ENCODE assay signal across 21 cellular contexts in the genomic region with DNA sequence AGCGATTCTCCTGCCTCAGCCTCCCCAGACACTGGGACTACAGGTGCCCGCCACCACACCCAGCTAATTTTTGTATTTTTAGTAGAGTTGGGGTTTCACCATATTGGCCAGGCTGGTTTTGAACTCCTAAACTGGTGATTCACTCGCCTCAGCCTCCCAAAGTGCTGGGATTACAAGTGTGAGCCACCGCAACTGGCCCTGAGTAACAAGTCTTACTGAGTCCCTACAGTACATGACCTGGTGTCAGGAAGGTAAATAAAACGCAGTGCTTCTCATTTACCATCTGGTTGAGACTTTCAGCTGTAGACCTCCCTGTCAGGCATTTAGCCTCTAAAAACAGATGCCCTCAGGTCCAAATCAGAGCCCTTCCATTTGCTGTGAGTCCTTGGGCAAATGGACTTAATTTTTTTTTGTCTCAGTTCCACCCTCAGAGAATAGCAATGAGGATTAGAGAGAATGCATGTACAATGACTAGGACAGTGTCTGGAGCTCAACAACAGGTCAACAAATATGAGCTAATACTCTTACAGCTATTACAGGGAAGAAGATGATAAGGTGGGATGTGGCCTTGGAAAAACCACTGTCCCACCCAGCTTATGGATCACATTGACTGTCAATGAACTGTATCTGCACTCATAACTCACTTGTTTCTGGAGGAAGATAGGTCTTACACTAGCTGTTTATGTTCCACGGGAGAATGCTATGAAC.
DNase-seq lines count a peak whose midpoint lies in the region; ATAC-seq and TF ChIP-seq lines count a peak whose summit lies in the region.
"Had no signal": no experiment of that assay in that cellular context is flagged by ENCODE, and none has a peak within 500 bp of the region (broad histone marks: within the 10 kb centered on the region; RNA-seq: fewer than 3 reads in every experiment).

No MANE protein-coding gene starts in this region.

- dilution Hi-C loops in IMR-90 (cut with HindIII; ENCODE audit: low sequenced_read_pairs, unreplicated experiment): no loop called here

- no peak for ATAC-seq in IMR-90 (ENCODE audit: low read depth)
- no peak for ATAC-seq in activated T-cell treated with anti-CD3 and anti-CD28 coated beads, Interleukin-2, amount 50 U/mL, for 72 hours (replicated peaks in 1 of 2)
- no peak for ATAC-seq in left cardiac atrium
- ATAC-seq: CD8-positive, alpha-beta T cell; T-cell had no signal

- no peak overlapping the region for H2BK15ac ChIP-seq in IMR-90 (ENCODE audit: low read depth, low read length)

- no peak overlapping the region for H4K91ac ChIP-seq in IMR-90 (ENCODE audit: insufficient read depth, low read depth, low read length)

- no peaks in the 10 kb centered on the region for H3K79me1 ChIP-seq in IMR-90 (ENCODE audit: low read depth in 1 of 2, low read length in 2 of 2)

- no peak overlapping the region for H2AFZ ChIP-seq in IMR-90 (replicated peaks; ENCODE audit: low read length, poor library complexity)

- H3K27ac ChIP-seq in IMR-90 (ENCODE audit: insufficient read depth, low read length) (no peak overlapping the region), esophagus squamous epithelium (peak overlapping the region in 3 of 4 donors; percentile 3 to 66 (median 24))
- H3K27ac ChIP-seq: RWPE1 had no signal

- H4K5ac ChIP-seq in IMR-90 (ENCODE audit: low read depth, low read length): no peak overlapping the region

- 0 out of 4 replicates have a peak overlapping the region, but pooled peaks of 1 of the 2 experiments have one; percentile 14 for H4K8ac ChIP-seq in IMR-90 (ENCODE audit: low read depth in 2 of 2, low read length in 2 of 2)

- no peak overlapping the region for H3K4me3 Mint-ChIP-seq in Caco-2 (ENCODE audit: unreplicated experiment)
- H3K4me3 Mint-ChIP-seq in activated CD4-positive, alpha-beta memory T cell treated with anti-CD3 and anti-CD28 coated beads, Interleukin-2, amount 10 ng/mL, durations not matched to agents 7 days and 5 days: no peak overlapping the region
- H3K4me3 Mint-ChIP-seq in activated T-cell treated with anti-CD3 and anti-CD28 coated beads, Interleukin-2, amount 50 U/mL, for 72 hours: no peak overlapping the region
- H3K4me3 Mint-ChIP-seq: CD8-positive, alpha-beta T cell; T-cell had no signal

- no peak overlapping the region for H3K4me3 ChIP-seq in Caco-2 (ENCODE audit: low read depth, low read length)
- H3K4me3 ChIP-seq in IMR-90 (ENCODE audit: insufficient read depth, low read depth, low read length): no peak overlapping the region
- no peak overlapping the region for H3K4me3 ChIP-seq in esophagus squamous epithelium

- peak overlapping the region; percentile 43; the same call in 1 of the 2 replicates for H3K18ac ChIP-seq in IMR-90 (ENCODE audit: low read depth, low read length)

- peak overlapping the region; percentile 4; the same call in 1 of the 2 replicates for H3K4ac ChIP-seq in IMR-90 (ENCODE audit: low read depth, low read length)

- H3K27ac Mint-ChIP-seq in Caco-2 (ENCODE audit: unreplicated experiment): peak overlapping the region; percentile 97
- no peak overlapping the region for H3K27ac Mint-ChIP-seq in activated CD4-positive, alpha-beta memory T cell treated with anti-CD3 and anti-CD28 coated beads, Interleukin-2, amount 10 ng/mL, durations not matched to agents 7 days and 5 days
- H3K27ac Mint-ChIP-seq in activated T-cell treated with anti-CD3 and anti-CD28 coated beads, Interleukin-2, amount 50 U/mL, for 72 hours: no peak overlapping the region
- H3K27ac Mint-ChIP-seq: CD8-positive, alpha-beta T cell; T-cell had no signal

- no peaks in the 10 kb centered on the region for H4K20me1 ChIP-seq in IMR-90 (ENCODE audit: insufficient read depth, low read length)

- H3K9ac ChIP-seq in IMR-90 (ENCODE audit: low read depth, low read length): no peak overlapping the region
- H3K9ac ChIP-seq: SK-N-SH had no signal

- H3K9me3 Mint-ChIP-seq in Caco-2 (ENCODE audit: unreplicated experiment): no peaks in the 10 kb centered on the region
- no peaks in the 10 kb centered on the region for H3K9me3 Mint-ChIP-seq in activated CD4-positive, alpha-beta memory T cell treated with anti-CD3 and anti-CD28 coated beads, Interleukin-2, amount 10 ng/mL, durations not matched to agents 7 days and 5 days
- no peaks in the 10 kb centered on the region for H3K9me3 Mint-ChIP-seq in activated T-cell treated with anti-CD3 and anti-CD28 coated beads, Interleukin-2, amount 50 U/mL, for 72 hours
- H3K9me3 Mint-ChIP-seq: CD8-positive, alpha-beta T cell; T-cell had no signal

- POLR2A ChIA-PET in Caco-2 (lab: Charles Lee) (no interaction called here), IMR-90 (lab: Charles Lee; ENCODE audit: unreplicated experiment) (no interaction called here)
- POLR2A ChIA-PET in activated CD4-positive, alpha-beta memory T cell treated with anti-CD3 and anti-CD28 coated beads, Interleukin-2, amount 10 ng/mL, durations not matched to agents 7 days and 5 days (lab: Charles Lee): interaction anchor here (1.1 to 3.6 kb wide), 5 partner anchors 18 to 71 kb away, joined by 3 to 21 read pairs (median 4); a partner anchor contains a TSS

- H2BK20ac ChIP-seq in IMR-90 (ENCODE audit: low read depth, low read length): peak overlapping the region; percentile 51; the same call in 1 of the 2 replicates

- H2BK120ac ChIP-seq in IMR-90 (ENCODE audit: low read depth, low read length): 0 out of 2 replicates have a peak overlapping the region, but pooled peaks have one; percentile 18

- no peak overlapping the region for H3K56ac ChIP-seq in IMR-90 (ENCODE audit: extremely low read depth, insufficient read depth, low read length)

- TF ChIP-seq CTCF in Caco-2 (IDR thresholded peaks at IDR 0.05; ENCODE audit: insufficient read depth in 1 of 2, low read depth in 1 of 2, low read length in 1 of 2, severe bottlenecking in 1 of 2, unreplicated experiment in 1 of 2): no peak
- TF ChIP-seq CTCF in IMR-90 (conservative IDR thresholded peaks at IDR 0.05; ENCODE audit: low read depth, low read length): no peak
- TF ChIP-seq CTCF in esophagus squamous epithelium (IDR thresholded peaks at IDR 0.05): no peak

- H3K36me3 Mint-ChIP-seq in Caco-2 (ENCODE audit: insufficient read depth, unreplicated experiment): peaks cover 7% of the 10 kb centered on the region
- peaks cover 3% of the 10 kb centered on the region for H3K36me3 Mint-ChIP-seq in activated CD4-positive, alpha-beta memory T cell treated with anti-CD3 and anti-CD28 coated beads, Interleukin-2, amount 10 ng/mL, durations not matched to agents 7 days and 5 days (ENCODE audit: low read depth)
- H3K36me3 Mint-ChIP-seq in activated T-cell treated with anti-CD3 and anti-CD28 coated beads, Interleukin-2, amount 50 U/mL, for 72 hours (ENCODE audit: insufficient read depth in 2 of 2): peaks cover 0 to 1% of the 10 kb centered on the region in 2 donors
- H3K36me3 Mint-ChIP-seq: CD8-positive, alpha-beta T cell; T-cell had no signal

- no peak overlapping the region for H3K23ac ChIP-seq in IMR-90 (ENCODE audit: low read depth, low read length)

- H3K36me3 ChIP-seq in Caco-2 (ENCODE audit: control insufficient read depth, insufficient read depth, low read length) (no peaks in the 10 kb centered on the region), IMR-90 (ENCODE audit: control insufficient read depth, insufficient read depth, low read length) (no peaks in the 10 kb centered on the region), esophagus squamous epithelium (no peaks in the 10 kb centered on the region)

- H3K14ac ChIP-seq in IMR-90 (replicated peaks; ENCODE audit: low read depth, low read length): no peak overlapping the region

- 0 out of 2 replicates have a peak, but pooled peaks cover 5% of the 10 kb centered on the region for H3K9me1 ChIP-seq in IMR-90 (ENCODE audit: insufficient read depth, low read length)

- BruUV-seq in Caco-2 (replicated peaks; lab: Mats Ljungman, UMichigan): no TSS peak
- BruUV-seq in IMR-90 (replicated peaks; lab: Mats Ljungman, UMichigan): no TSS peak

- no peaks in the 10 kb centered on the region for H3K27me3 Mint-ChIP-seq in Caco-2 (ENCODE audit: insufficient read depth, unreplicated experiment)
- H3K27me3 Mint-ChIP-seq in activated CD4-positive, alpha-beta memory T cell treated with anti-CD3 and anti-CD28 coated beads, Interleukin-2, amount 10 ng/mL, durations not matched to agents 7 days and 5 days: no peaks in the 10 kb centered on the region
- H3K27me3 Mint-ChIP-seq in activated T-cell treated with anti-CD3 and anti-CD28 coated beads, Interleukin-2, amount 50 U/mL, for 72 hours (ENCODE audit: low read depth): peaks cover 7% of the 10 kb centered on the region
- H3K27me3 Mint-ChIP-seq: T-cell had no signal

- no peak overlapping the region for H2BK5ac ChIP-seq in IMR-90 (ENCODE audit: low read depth, low read length, poor library complexity, severe bottlenecking)

- CTCF ChIA-PET in Caco-2 (lab: Charles Lee) (no interaction called here), IMR-90 (lab: Yijun Ruan, JAX) (interaction anchor here (0.6 to 1.3 kb wide), 3 partner anchors 12 to 274 kb away, joined by 3 to 4 read pairs (median 3); no protein-coding TSS in a partner anchor)
- CTCF ChIA-PET in activated CD4-positive, alpha-beta memory T cell treated with anti-CD3 and anti-CD28 coated beads, Interleukin-2, amount 10 ng/mL, durations not matched to agents 7 days and 5 days (lab: Charles Lee): no interaction called here

- H3K4me1 Mint-ChIP-seq in Caco-2 (ENCODE audit: low read depth, unreplicated experiment): peaks cover 72% of the 10 kb centered on the region
- H3K4me1 Mint-ChIP-seq in activated CD4-positive, alpha-beta memory T cell treated with anti-CD3 and anti-CD28 coated beads, Interleukin-2, amount 10 ng/mL, durations not matched to agents 7 days and 5 days: peaks cover 47% of the 10 kb centered on the region
- H3K4me1 Mint-ChIP-seq in activated T-cell treated with anti-CD3 and anti-CD28 coated beads, Interleukin-2, amount 50 U/mL, for 72 hours (ENCODE audit: low read depth): peaks cover 25% of the 10 kb centered on the region

- H3K9me3 ChIP-seq in Caco-2 (no peaks in the 10 kb centered on the region), IMR-90 (ENCODE audit: control insufficient read depth, insufficient read depth, low read length) (no peaks in the 10 kb centered on the region), esophagus squamous epithelium (no peaks in the 10 kb centered on the region)
- H3K9me3 ChIP-seq: SK-N-SH had no signal

- intact Hi-C loops in Caco-2 (cut with micrococcal nuclease; ENCODE audit: unreplicated experiment) (loop anchor here (1.0 kb wide), 5 partner anchors 7 to 70 kb away; a partner anchor contains a TSS), IMR-90 (cut with micrococcal nuclease) (loop anchor here (5.0 kb wide), 1 partner anchor 754 kb away; a partner anchor contains a TSS), esophagus squamous epithelium (cut with DNase I) (no loop called here), left cardiac atrium (cut with DNase I) (no loop called here)

- WGBS in IMR-90 (ENCODE audit: extremely low coverage in 2 of 2, insufficient read length in 1 of 2), 2 experiments: 100% methylated on average over 1 of the region's 6 CpGs; no CpG with 5 or more reads in 1 of the 2 experiments
- WGBS in esophagus squamous epithelium, 2 donors: 86 to 95% methylated on average over 5 to 6 of the region's 6 CpGs

- in situ Hi-C loops in IMR-90 (cut with MboI; ENCODE audit: low sequenced_read_pairs): no loop called here

- H3K4me1 ChIP-seq in Caco-2 (peaks cover 69% of the 10 kb centered on the region), IMR-90 (ENCODE audit: control insufficient read depth, insufficient read depth, low read length) (peaks cover 12% of the 10 kb centered on the region), esophagus squamous epithelium (peaks cover 0 to 27% (median 7%) of the 10 kb centered on the region in 3 donors)

- H3K4me2 ChIP-seq in IMR-90 (ENCODE audit: low read depth, low read length): no peak overlapping the region
- H3K4me2 ChIP-seq: SK-N-SH had no signal

- no peak for TF ChIP-seq POLR2A in IMR-90 (IDR thresholded peaks at IDR 0.05; ENCODE audit: low read depth, low read length)
- TF ChIP-seq POLR2A in esophagus squamous epithelium (IDR thresholded peaks at IDR 0.05): no peak

- DNase-seq in Caco-2 (no peak), IMR-90 (no peak), SW480 (ENCODE audit: low spot score) (peak; percentile 63), esophagus squamous epithelium (lab: John Stamatoyannopoulos, UW) (no peak), SHP77 treated with DMSO at 0.1 percent for 48 hours (lab: John Stamatoyannopoulos, UW) (no peak), left cardiac atrium (no peak)
- DNase-seq in activated CD4-positive, alpha-beta memory T cell treated with anti-CD3 and anti-CD28 coated beads, Interleukin-2, amount 10 ng/mL, durations not matched to agents 7 days and 5 days: no peak
- DNase-seq in activated T-cell treated with anti-CD3 and anti-CD28 coated beads, Interleukin-2, amount 50 U/mL, for 72 hours: no peak
- DNase-seq: AML-193; C1 segment of cervical spinal cord; CD8-positive, alpha-beta T cell; EL; Karpas-422; NCI-H1694 treated with DMSO at 0.1 percent for 48 hours; NCI-H2081 treated with DMSO at 0.1 percent for 48 hours; NCI-H446; NCI-H526; SIG-M5; SK-N-SH; T-cell had no signal

- no peak for TF ChIP-seq RAD21 in IMR-90 (IDR thresholded peaks at IDR 0.05; ENCODE audit: low read length)

- peak overlapping the region; percentile 6 for H2AK5ac ChIP-seq in IMR-90 (ENCODE audit: low read depth, low read length)

- no peak overlapping the region for H2AK9ac ChIP-seq in IMR-90 (replicated peaks; ENCODE audit: low read depth, low read length, poor library complexity)

- no peaks in the 10 kb centered on the region for H3K27me3 ChIP-seq in Caco-2 (replicated peaks; ENCODE audit: control insufficient read depth, insufficient read depth, low read length)
- H3K27me3 ChIP-seq in IMR-90 (ENCODE audit: control insufficient read depth, insufficient read depth, low read length): no peaks in the 10 kb centered on the region
- H3K27me3 ChIP-seq in esophagus squamous epithelium: no peaks in the 10 kb centered on the region

Comparison
In these comparisons a context has a peak if more than half of its experiments do, and no peak if none do; other contexts are left out.
1. intact Hi-C loops: an anchor here in Caco-2 (1.0 kb wide) and IMR-90 (5.0 kb wide); none called in esophagus squamous epithelium and left cardiac atrium.